In the genomic region with DNA sequence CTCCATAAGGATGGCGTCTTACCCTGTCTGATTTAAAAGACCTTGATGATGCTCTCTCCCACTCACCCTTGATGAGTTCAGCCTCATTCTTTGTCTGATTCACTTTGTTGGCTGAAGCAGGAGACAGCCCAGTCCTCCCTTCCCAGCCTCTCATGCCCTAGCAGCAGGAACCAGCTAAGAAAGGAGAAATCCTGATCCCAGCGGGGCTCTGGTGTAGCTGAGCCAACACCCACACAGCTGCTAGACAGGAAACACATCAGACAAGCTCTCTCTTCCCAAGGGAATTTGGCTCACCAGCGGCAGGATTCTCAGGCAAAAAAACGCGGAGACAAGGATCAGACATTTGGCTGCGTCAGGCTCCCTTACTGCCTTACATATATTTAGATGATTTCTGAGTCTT, we compare ENCODE assay signal across 11 cellular contexts.
DNase-seq lines count a peak whose midpoint lies in the region; ATAC-seq, FAIRE-seq and TF ChIP-seq lines count a peak whose summit lies in the region.
"Had no signal": no experiment of that assay in that cellular context is flagged by ENCODE, and none has a peak within 500 bp of the region (broad histone marks: within the 10 kb centered on the region; RNA-seq: fewer than 3 reads in every experiment).

No MANE protein-coding gene starts in this region.

- BruUV-seq in A673 (replicated peaks; lab: Mats Ljungman, UMichigan): no TSS peak

- no peak overlapping the region for H4K91ac ChIP-seq in mesenchymal stem cell (ENCODE audit: low read length)

- H3K36me3 ChIP-seq in A673 (ENCODE audit: insufficient read depth, low read length, poor library complexity, severe bottlenecking) (no peaks in the 10 kb centered on the region), mesenchymal stem cell (ENCODE audit: control insufficient read depth in 1 of 2, insufficient read depth in 2 of 2, low read depth in 1 of 2, low read length in 2 of 2) (no peaks in the 10 kb centered on the region)
- H3K36me3 ChIP-seq: BLaER1 had no signal

- H3K23ac ChIP-seq in mesenchymal stem cell (ENCODE audit: low read length in 2 of 2): no peak overlapping the region

- no peak overlapping the region for H3K4me3 Mint-ChIP-seq in progenitor cell of endocrine pancreas (ENCODE audit: low read depth)
- H3K4me3 Mint-ChIP-seq in stimulated activated naive B cell treated with anti-CD40 and anti-IgM and Interleukin-4, amounts not matched to agents 10 μg/mL and 1 μg/mL and 100 μg/mL, for 72 hours: no peak overlapping the region
- H3K4me3 Mint-ChIP-seq: T-helper 1 cell treated with Interleukin-12 subunit alpha and Interleukin-12 subunit beta and Interleukin-4 antibody, amounts not matched to agents 30 μg/mL and 1 μg/mL, for 36 hours had no signal

- WGBS in mesenchymal stem cell: 37% methylated on average over 6 of the region's 6 CpGs

- no peak overlapping the region for H2BK120ac ChIP-seq in mesenchymal stem cell (ENCODE audit: low read depth, low read length)

- DNase-seq in A673 (ENCODE audit: low spot score): peak; percentile 88
- peak; percentile 30 for DNase-seq in M059J (ENCODE audit: low read depth)
- DNase-seq in choroid plexus epithelial cell (ENCODE audit: low read depth): peak; percentile 87
- DNase-seq in mesenchymal stem cell: peak; percentile 87
- no peak for DNase-seq in activated T-cell treated with anti-CD3 and anti-CD28 coated beads, Interleukin-2, amount 50 U/mL, for 1 hour
- no peak for DNase-seq in D721Med (ENCODE audit: insufficient read length, low spot score)
- no peak for DNase-seq in progenitor cell of endocrine pancreas (ENCODE audit: low spot score, unreplicated experiment)
- no peak for DNase-seq in stimulated activated naive B cell treated with anti-CD40 and anti-IgM and Interleukin-4, amounts not matched to agents 10 μg/mL and 1 μg/mL and 100 μg/mL, for 72 hours

- intact Hi-C loops in A673 (cut with micrococcal nuclease; ENCODE audit: unreplicated experiment): no loop called here

- no peak overlapping the region for H2AK5ac ChIP-seq in mesenchymal stem cell (ENCODE audit: low read length, severe bottlenecking)

- no peaks in the 10 kb centered on the region for H3K9me3 Mint-ChIP-seq in progenitor cell of endocrine pancreas (ENCODE audit: low read depth)
- H3K9me3 Mint-ChIP-seq in stimulated activated naive B cell treated with anti-CD40 and anti-IgM and Interleukin-4, amounts not matched to agents 10 μg/mL and 1 μg/mL and 100 μg/mL, for 72 hours: no peaks in the 10 kb centered on the region

- H2BK12ac ChIP-seq in mesenchymal stem cell (ENCODE audit: low read length in 2 of 2): peak overlapping the region in 1 of 2 experiments; percentile 60

- H3K4me1 ChIP-seq in A673 (ENCODE audit: insufficient read depth, low read length, poor library complexity, severe bottlenecking) (peaks cover 13% of the 10 kb centered on the region), mesenchymal stem cell (ENCODE audit: control insufficient read depth, insufficient read depth, low read depth, low read length) (no peaks in the 10 kb centered on the region)
- H3K4me1 ChIP-seq: BLaER1 had no signal

- ATAC-seq in stimulated activated naive B cell treated with anti-CD40 and anti-IgM and Interleukin-4, amounts not matched to agents 10 μg/mL and 1 μg/mL and 100 μg/mL, for 72 hours (replicated peaks): no peak

- H3K27ac Mint-ChIP-seq in progenitor cell of endocrine pancreas: no peak overlapping the region
- no peak overlapping the region for H3K27ac Mint-ChIP-seq in stimulated activated naive B cell treated with anti-CD40 and anti-IgM and Interleukin-4, amounts not matched to agents 10 μg/mL and 1 μg/mL and 100 μg/mL, for 72 hours
- H3K27ac Mint-ChIP-seq: activated T-helper 2 cell treated with anti-CD3 and anti-CD28 coated beads, Interferon-gamma antibody, Interleukin-2, Interleukin-4, amounts not matched to agents 10 μg/mL and 5 μg/mL and 100 μg/mL, durations not matched to agents 14 hours and 24 hours and 36 hours; T-helper 1 cell treated with Interleukin-12 subunit alpha and Interleukin-12 subunit beta and Interleukin-4 antibody, amounts not matched to agents 30 μg/mL and 1 μg/mL, for 36 hours had no signal

- peak overlapping the region; percentile 38 for H3K9ac ChIP-seq in mesenchymal stem cell (ENCODE audit: low read length)
- H3K9ac ChIP-seq: BLaER1 had no signal

- TF ChIP-seq CTCF in A673 (conservative IDR thresholded peaks at IDR 0.05; ENCODE audit: low read depth, low read length) (no peak), choroid plexus epithelial cell (conservative IDR thresholded peaks at IDR 0.05; ENCODE audit: low read depth, low read length) (no peak), D721Med (IDR thresholded peaks at IDR 0.05; ENCODE audit: insufficient read depth, missing control alignments) (no peak), progenitor cell of endocrine pancreas (IDR thresholded peaks at IDR 0.05; ENCODE audit: unreplicated experiment) (no peak)

- no peaks in the 10 kb centered on the region for H3K36me3 Mint-ChIP-seq in progenitor cell of endocrine pancreas (ENCODE audit: insufficient read depth)
- no peaks in the 10 kb centered on the region for H3K36me3 Mint-ChIP-seq in stimulated activated naive B cell treated with anti-CD40 and anti-IgM and Interleukin-4, amounts not matched to agents 10 μg/mL and 1 μg/mL and 100 μg/mL, for 72 hours

- H3K79me1 ChIP-seq in mesenchymal stem cell (replicated peaks; ENCODE audit: low read length, poor library complexity, severe bottlenecking): no peaks in the 10 kb centered on the region

- H3K14ac ChIP-seq in mesenchymal stem cell (ENCODE audit: low read length in 2 of 2): no peak overlapping the region

- H3K4me3 ChIP-seq in A673 (ENCODE audit: low read depth, low read length, poor library complexity, severe bottlenecking): peak overlapping the region; percentile 1
- peak overlapping the region; percentile 17 for H3K4me3 ChIP-seq in choroid plexus epithelial cell (ENCODE audit: low read depth, low read length)
- H3K4me3 ChIP-seq in mesenchymal stem cell (ENCODE audit: insufficient read depth in 1 of 2, low read depth in 1 of 2, low read length in 2 of 2): peak overlapping the region in 1 of 2 experiments; percentile 20
- H3K4me3 ChIP-seq: BLaER1 had no signal

- no peaks in the 10 kb centered on the region for H3K27me3 Mint-ChIP-seq in progenitor cell of endocrine pancreas
- H3K27me3 Mint-ChIP-seq in stimulated activated naive B cell treated with anti-CD40 and anti-IgM and Interleukin-4, amounts not matched to agents 10 μg/mL and 1 μg/mL and 100 μg/mL, for 72 hours: no peaks in the 10 kb centered on the region

- H3K4me2 ChIP-seq in mesenchymal stem cell (ENCODE audit: low read length, poor library complexity, severe bottlenecking): no peak overlapping the region
- H3K4me2 ChIP-seq: BLaER1 had no signal

- H2BK15ac ChIP-seq in mesenchymal stem cell (ENCODE audit: low read depth, poor library complexity, severe bottlenecking): no peak overlapping the region

- CTCF ChIA-PET in A673 (lab: Charles Lee): no interaction called here

- H3K9me3 ChIP-seq in A673 (ENCODE audit: low read depth, low read length, poor library complexity, severe bottlenecking): no peaks in the 10 kb centered on the region
- no peaks in the 10 kb centered on the region for H3K9me3 ChIP-seq in mesenchymal stem cell (ENCODE audit: control insufficient read depth, low read length)
- H3K9me3 ChIP-seq: BLaER1 had no signal

- H3K18ac ChIP-seq in mesenchymal stem cell (ENCODE audit: low read depth in 1 of 2, low read length in 2 of 2): peak overlapping the region in 1 of 2 experiments; percentile 24

- no peaks in the 10 kb centered on the region for H3K27me3 ChIP-seq in A673 (replicated peaks; ENCODE audit: insufficient read depth, low read depth, low read length, poor library complexity)
- no peaks in the 10 kb centered on the region for H3K27me3 ChIP-seq in mesenchymal stem cell (ENCODE audit: control insufficient read depth in 1 of 2, insufficient read depth in 1 of 2, low read length in 2 of 2)
- H3K27me3 ChIP-seq: BLaER1 had no signal

- H3K27ac ChIP-seq in A673 (ENCODE audit: low read depth, low read length, poor library complexity, severe bottlenecking) (no peak overlapping the region), mesenchymal stem cell (ENCODE audit: low read length, poor library complexity, severe bottlenecking) (no peak overlapping the region)
- H3K27ac ChIP-seq: BLaER1 had no signal

- no peak overlapping the region for H3K4ac ChIP-seq in mesenchymal stem cell (ENCODE audit: low read depth in 1 of 2, low read length in 2 of 2)

- peak overlapping the region; percentile 5 for H4K8ac ChIP-seq in mesenchymal stem cell (ENCODE audit: low read length)

- H3K4me1 Mint-ChIP-seq in progenitor cell of endocrine pancreas (ENCODE audit: low read depth): no peaks in the 10 kb centered on the region
- H3K4me1 Mint-ChIP-seq in stimulated activated naive B cell treated with anti-CD40 and anti-IgM and Interleukin-4, amounts not matched to agents 10 μg/mL and 1 μg/mL and 100 μg/mL, for 72 hours: no peaks in the 10 kb centered on the region

- no peak for FAIRE-seq in D721Med (lab: Jason Lieb, UNC)

- POLR2A ChIA-PET in A673 (lab: Charles Lee; ENCODE audit: low non-redundant PET): no interaction called here

- H2AFZ ChIP-seq in mesenchymal stem cell (ENCODE audit: low read depth, low read length): no peak overlapping the region

- H2BK5ac ChIP-seq in mesenchymal stem cell (ENCODE audit: low read depth, low read length, poor library complexity, severe bottlenecking): no peak overlapping the region

Comparison
In these comparisons a context has a peak if more than half of its experiments do, and no peak if none do; other contexts are left out.
1. DNase-seq: peak in A673 (single experiment), M059J (single experiment), choroid plexus epithelial cell (single experiment) and mesenchymal stem cell (single experiment); none in activated T-cell treated with anti-CD3 and anti-CD28 coated beads, Interleukin-2, amount 50 U/mL, for 1 hour (single experiment), D721Med (single experiment), progenitor cell of endocrine pancreas (single experiment) and stimulated activated naive B cell treated with anti-CD40 and anti-IgM and Interleukin-4, amounts not matched to agents 10 μg/mL and 1 μg/mL and 100 μg/mL, for 72 hours (single experiment).